ENCODE assay signal across 1 cellular context in the genomic region with DNA sequence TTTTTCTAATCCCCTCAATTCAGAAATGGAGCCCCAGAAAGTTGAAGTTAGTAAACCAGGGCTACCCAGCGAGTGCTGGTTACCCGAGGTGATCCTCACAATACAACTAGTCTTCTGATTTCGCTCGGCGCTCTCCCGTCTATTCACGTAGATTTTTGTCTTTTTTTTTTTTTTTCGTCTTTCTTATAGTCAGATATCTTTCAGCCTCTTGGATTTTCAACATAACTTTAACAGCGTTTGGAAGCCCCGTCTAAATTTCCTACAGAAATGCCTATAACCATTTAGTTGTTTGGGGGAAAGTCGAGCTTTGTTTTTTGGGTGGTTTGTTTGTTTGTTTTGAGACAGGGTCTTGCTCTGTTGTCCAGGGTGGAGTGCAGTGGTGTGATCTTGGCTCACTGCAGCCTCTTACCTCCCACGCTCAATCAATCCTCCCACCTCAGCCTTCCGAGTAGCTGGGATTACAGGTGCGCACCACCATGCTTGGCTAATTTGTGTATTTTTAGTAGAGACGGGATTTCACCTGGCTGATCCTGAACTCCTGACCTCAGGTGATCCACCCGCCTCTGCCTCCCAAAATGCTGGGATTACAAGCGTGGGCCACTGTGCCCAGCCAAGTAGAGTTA.
TF ChIP-seq lines count a peak whose summit lies in the region.

No MANE protein-coding gene starts in this region.

TF ChIP-seq in K562, 482 proteins besides CTCF, POLR2A, EP300 and RAD21 (continued from another document and continues in another):
- TF ChIP-seq, protein P1, sequence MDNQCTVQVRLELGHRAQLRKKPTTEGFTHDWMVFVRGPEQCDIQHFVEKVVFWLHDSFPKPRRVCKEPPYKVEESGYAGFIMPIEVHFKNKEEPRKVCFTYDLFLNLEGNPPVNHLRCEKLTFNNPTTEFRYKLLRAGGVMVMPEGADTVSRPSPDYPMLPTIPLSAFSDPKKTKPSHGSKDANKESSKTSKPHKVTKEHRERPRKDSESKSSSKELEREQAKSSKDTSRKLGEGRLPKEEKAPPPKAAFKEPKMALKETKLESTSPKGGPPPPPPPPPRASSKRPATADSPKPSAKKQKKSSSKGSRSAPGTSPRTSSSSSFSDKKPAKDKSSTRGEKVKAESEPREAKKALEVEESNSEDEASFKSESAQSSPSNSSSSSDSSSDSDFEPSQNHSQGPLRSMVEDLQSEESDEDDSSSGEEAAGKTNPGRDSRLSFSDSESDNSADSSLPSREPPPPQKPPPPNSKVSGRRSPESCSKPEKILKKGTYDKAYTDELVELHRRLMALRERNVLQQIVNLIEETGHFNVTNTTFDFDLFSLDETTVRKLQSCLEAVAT (IDR thresholded peaks at IDR 0.05) = peak in 1 of 2 experiments; percentile 57; a peak in 1 of 4 replicates
- TF ChIP-seq ESRRB (CRISPR knock-in tag; IDR thresholded peaks at IDR 0.05; ENCODE audit: borderline replicate concordance) = no peak
- TF ChIP-seq GABPB2 (CRISPR knock-in tag; conservative IDR thresholded peaks at IDR 0.05) = no peak
- no peak for TF ChIP-seq GTF2E2 (tag; IDR thresholded peaks at IDR 0.05)
- no peak for TF ChIP-seq FOXM1 (IDR thresholded peaks at IDR 0.05; ENCODE audit: low read depth)
- no peak for TF ChIP-seq FOXM1 (CRISPR knock-in tag; IDR thresholded peaks at IDR 0.05; ENCODE audit: low read depth)
- peak; percentile 61; the same call in 1 of the 2 replicates for TF ChIP-seq SMARCE1 (IDR thresholded peaks at IDR 0.05)
- TF ChIP-seq ZFP30 (CRISPR knock-in tag; IDR thresholded peaks at IDR 0.05; ENCODE audit: borderline replicate concordance) = no peak
- TF ChIP-seq ZEB2 (IDR thresholded peaks at IDR 0.05) = no peak
- TF ChIP-seq CCAR2 (IDR thresholded peaks at IDR 0.05; ENCODE audit: low read depth, low read length) = no peak
- TF ChIP-seq, protein P2, sequence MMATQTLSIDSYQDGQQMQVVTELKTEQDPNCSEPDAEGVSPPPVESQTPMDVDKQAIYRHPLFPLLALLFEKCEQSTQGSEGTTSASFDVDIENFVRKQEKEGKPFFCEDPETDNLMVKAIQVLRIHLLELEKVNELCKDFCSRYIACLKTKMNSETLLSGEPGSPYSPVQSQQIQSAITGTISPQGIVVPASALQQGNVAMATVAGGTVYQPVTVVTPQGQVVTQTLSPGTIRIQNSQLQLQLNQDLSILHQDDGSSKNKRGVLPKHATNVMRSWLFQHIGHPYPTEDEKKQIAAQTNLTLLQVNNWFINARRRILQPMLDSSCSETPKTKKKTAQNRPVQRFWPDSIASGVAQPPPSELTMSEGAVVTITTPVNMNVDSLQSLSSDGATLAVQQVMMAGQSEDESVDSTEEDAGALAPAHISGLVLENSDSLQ (IDR thresholded peaks at IDR 0.05) = no peak
- TF ChIP-seq, protein P3, sequence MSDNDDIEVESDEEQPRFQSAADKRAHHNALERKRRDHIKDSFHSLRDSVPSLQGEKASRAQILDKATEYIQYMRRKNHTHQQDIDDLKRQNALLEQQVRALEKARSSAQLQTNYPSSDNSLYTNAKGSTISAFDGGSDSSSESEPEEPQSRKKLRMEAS (CRISPR knock-in tag; IDR thresholded peaks at IDR 0.05) = no peak
- TF ChIP-seq, protein P4, sequence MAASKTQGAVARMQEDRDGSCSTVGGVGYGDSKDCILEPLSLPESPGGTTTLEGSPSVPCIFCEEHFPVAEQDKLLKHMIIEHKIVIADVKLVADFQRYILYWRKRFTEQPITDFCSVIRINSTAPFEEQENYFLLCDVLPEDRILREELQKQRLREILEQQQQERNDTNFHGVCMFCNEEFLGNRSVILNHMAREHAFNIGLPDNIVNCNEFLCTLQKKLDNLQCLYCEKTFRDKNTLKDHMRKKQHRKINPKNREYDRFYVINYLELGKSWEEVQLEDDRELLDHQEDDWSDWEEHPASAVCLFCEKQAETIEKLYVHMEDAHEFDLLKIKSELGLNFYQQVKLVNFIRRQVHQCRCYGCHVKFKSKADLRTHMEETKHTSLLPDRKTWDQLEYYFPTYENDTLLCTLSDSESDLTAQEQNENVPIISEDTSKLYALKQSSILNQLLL (CRISPR knock-in tag; IDR thresholded peaks at IDR 0.05; ENCODE audit: borderline replicate concordance) = no peak
- no peak for TF ChIP-seq FOXP1 (CRISPR knock-in tag; IDR thresholded peaks at IDR 0.05)
- TF ChIP-seq, protein P5, sequence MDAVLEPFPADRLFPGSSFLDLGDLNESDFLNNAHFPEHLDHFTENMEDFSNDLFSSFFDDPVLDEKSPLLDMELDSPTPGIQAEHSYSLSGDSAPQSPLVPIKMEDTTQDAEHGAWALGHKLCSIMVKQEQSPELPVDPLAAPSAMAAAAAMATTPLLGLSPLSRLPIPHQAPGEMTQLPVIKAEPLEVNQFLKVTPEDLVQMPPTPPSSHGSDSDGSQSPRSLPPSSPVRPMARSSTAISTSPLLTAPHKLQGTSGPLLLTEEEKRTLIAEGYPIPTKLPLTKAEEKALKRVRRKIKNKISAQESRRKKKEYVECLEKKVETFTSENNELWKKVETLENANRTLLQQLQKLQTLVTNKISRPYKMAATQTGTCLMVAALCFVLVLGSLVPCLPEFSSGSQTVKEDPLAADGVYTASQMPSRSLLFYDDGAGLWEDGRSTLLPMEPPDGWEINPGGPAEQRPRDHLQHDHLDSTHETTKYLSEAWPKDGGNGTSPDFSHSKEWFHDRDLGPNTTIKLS (IDR thresholded peaks at IDR 0.05; ENCODE audit: borderline replicate concordance, low read depth) = 0 out of 2 replicates have a peak, but pooled peaks have one; percentile 13
- TF ChIP-seq, protein P6, sequence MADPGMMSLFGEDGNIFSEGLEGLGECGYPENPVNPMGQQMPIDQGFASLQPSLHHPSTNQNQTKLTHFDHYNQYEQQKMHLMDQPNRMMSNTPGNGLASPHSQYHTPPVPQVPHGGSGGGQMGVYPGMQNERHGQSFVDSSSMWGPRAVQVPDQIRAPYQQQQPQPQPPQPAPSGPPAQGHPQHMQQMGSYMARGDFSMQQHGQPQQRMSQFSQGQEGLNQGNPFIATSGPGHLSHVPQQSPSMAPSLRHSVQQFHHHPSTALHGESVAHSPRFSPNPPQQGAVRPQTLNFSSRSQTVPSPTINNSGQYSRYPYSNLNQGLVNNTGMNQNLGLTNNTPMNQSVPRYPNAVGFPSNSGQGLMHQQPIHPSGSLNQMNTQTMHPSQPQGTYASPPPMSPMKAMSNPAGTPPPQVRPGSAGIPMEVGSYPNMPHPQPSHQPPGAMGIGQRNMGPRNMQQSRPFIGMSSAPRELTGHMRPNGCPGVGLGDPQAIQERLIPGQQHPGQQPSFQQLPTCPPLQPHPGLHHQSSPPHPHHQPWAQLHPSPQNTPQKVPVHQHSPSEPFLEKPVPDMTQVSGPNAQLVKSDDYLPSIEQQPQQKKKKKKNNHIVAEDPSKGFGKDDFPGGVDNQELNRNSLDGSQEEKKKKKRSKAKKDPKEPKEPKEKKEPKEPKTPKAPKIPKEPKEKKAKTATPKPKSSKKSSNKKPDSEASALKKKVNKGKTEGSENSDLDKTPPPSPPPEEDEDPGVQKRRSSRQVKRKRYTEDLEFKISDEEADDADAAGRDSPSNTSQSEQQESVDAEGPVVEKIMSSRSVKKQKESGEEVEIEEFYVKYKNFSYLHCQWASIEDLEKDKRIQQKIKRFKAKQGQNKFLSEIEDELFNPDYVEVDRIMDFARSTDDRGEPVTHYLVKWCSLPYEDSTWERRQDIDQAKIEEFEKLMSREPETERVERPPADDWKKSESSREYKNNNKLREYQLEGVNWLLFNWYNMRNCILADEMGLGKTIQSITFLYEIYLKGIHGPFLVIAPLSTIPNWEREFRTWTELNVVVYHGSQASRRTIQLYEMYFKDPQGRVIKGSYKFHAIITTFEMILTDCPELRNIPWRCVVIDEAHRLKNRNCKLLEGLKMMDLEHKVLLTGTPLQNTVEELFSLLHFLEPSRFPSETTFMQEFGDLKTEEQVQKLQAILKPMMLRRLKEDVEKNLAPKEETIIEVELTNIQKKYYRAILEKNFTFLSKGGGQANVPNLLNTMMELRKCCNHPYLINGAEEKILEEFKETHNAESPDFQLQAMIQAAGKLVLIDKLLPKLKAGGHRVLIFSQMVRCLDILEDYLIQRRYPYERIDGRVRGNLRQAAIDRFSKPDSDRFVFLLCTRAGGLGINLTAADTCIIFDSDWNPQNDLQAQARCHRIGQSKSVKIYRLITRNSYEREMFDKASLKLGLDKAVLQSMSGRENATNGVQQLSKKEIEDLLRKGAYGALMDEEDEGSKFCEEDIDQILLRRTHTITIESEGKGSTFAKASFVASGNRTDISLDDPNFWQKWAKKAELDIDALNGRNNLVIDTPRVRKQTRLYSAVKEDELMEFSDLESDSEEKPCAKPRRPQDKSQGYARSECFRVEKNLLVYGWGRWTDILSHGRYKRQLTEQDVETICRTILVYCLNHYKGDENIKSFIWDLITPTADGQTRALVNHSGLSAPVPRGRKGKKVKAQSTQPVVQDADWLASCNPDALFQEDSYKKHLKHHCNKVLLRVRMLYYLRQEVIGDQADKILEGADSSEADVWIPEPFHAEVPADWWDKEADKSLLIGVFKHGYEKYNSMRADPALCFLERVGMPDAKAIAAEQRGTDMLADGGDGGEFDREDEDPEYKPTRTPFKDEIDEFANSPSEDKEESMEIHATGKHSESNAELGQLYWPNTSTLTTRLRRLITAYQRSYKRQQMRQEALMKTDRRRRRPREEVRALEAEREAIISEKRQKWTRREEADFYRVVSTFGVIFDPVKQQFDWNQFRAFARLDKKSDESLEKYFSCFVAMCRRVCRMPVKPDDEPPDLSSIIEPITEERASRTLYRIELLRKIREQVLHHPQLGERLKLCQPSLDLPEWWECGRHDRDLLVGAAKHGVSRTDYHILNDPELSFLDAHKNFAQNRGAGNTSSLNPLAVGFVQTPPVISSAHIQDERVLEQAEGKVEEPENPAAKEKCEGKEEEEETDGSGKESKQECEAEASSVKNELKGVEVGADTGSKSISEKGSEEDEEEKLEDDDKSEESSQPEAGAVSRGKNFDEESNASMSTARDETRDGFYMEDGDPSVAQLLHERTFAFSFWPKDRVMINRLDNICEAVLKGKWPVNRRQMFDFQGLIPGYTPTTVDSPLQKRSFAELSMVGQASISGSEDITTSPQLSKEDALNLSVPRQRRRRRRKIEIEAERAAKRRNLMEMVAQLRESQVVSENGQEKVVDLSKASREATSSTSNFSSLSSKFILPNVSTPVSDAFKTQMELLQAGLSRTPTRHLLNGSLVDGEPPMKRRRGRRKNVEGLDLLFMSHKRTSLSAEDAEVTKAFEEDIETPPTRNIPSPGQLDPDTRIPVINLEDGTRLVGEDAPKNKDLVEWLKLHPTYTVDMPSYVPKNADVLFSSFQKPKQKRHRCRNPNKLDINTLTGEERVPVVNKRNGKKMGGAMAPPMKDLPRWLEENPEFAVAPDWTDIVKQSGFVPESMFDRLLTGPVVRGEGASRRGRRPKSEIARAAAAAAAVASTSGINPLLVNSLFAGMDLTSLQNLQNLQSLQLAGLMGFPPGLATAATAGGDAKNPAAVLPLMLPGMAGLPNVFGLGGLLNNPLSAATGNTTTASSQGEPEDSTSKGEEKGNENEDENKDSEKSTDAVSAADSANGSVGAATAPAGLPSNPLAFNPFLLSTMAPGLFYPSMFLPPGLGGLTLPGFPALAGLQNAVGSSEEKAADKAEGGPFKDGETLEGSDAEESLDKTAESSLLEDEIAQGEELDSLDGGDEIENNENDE (IDR thresholded peaks at IDR 0.05; ENCODE audit: low read depth, low read length) = no peak
- peak; percentile 94 for TF ChIP-seq ZNF121 (CRISPR knock-in tag; conservative IDR thresholded peaks at IDR 0.05)
- no peak for TF ChIP-seq ZFX (CRISPR knock-in tag; IDR thresholded peaks at IDR 0.05)
- TF ChIP-seq, protein P7, sequence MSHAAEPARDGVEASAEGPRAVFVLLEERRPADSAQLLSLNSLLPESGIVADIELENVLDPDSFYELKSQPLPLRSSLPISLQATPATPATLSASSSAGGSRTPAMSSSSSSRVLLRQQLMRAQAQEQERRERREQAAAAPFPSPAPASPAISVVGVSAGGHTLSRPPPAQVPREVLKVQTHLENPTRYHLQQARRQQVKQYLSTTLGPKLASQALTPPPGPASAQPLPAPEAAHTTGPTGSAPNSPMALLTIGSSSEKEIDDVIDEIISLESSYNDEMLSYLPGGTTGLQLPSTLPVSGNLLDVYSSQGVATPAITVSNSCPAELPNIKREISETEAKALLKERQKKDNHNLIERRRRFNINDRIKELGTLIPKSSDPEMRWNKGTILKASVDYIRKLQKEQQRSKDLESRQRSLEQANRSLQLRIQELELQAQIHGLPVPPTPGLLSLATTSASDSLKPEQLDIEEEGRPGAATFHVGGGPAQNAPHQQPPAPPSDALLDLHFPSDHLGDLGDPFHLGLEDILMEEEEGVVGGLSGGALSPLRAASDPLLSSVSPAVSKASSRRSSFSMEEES (CRISPR knock-in tag; IDR thresholded peaks at IDR 0.05) = no peak
- no peak for TF ChIP-seq ZNF584 (CRISPR knock-in tag; IDR thresholded peaks at IDR 0.05; ENCODE audit: low read depth)
- no peak for TF ChIP-seq ELF2 (CRISPR knock-in tag; IDR thresholded peaks at IDR 0.05)
- TF ChIP-seq, protein P8, sequence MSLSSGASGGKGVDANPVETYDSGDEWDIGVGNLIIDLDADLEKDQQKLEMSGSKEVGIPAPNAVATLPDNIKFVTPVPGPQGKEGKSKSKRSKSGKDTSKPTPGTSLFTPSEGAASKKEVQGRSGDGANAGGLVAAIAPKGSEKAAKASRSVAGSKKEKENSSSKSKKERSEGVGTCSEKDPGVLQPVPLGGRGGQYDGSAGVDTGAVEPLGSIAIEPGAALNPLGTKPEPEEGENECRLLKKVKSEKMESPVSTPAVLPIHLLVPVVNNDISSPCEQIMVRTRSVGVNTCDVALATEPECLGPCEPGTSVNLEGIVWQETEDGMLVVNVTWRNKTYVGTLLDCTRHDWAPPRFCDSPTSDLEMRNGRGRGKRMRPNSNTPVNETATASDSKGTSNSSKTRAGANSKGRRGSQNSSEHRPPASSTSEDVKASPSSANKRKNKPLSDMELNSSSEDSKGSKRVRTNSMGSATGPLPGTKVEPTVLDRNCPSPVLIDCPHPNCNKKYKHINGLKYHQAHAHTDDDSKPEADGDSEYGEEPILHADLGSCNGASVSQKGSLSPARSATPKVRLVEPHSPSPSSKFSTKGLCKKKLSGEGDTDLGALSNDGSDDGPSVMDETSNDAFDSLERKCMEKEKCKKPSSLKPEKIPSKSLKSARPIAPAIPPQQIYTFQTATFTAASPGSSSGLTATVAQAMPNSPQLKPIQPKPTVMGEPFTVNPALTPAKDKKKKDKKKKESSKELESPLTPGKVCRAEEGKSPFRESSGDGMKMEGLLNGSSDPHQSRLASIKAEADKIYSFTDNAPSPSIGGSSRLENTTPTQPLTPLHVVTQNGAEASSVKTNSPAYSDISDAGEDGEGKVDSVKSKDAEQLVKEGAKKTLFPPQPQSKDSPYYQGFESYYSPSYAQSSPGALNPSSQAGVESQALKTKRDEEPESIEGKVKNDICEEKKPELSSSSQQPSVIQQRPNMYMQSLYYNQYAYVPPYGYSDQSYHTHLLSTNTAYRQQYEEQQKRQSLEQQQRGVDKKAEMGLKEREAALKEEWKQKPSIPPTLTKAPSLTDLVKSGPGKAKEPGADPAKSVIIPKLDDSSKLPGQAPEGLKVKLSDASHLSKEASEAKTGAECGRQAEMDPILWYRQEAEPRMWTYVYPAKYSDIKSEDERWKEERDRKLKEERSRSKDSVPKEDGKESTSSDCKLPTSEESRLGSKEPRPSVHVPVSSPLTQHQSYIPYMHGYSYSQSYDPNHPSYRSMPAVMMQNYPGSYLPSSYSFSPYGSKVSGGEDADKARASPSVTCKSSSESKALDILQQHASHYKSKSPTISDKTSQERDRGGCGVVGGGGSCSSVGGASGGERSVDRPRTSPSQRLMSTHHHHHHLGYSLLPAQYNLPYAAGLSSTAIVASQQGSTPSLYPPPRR (CRISPR knock-in tag; IDR thresholded peaks at IDR 0.05; ENCODE audit: borderline replicate concordance) = no peak
- no peak for TF ChIP-seq CHD2 (IDR thresholded peaks at IDR 0.05; ENCODE audit: low read depth, low read length)
- 0 out of 4 replicates have a peak, but pooled peaks of 1 of the 2 experiments have one; percentile 60 for TF ChIP-seq CSDE1 (IDR thresholded peaks at IDR 0.05)
- TF ChIP-seq STAT5B (CRISPR knock-in tag; IDR thresholded peaks at IDR 0.05) = no peak
